Comparison of ENCODE assay signal across 8 cellular contexts in the genomic region with DNA sequence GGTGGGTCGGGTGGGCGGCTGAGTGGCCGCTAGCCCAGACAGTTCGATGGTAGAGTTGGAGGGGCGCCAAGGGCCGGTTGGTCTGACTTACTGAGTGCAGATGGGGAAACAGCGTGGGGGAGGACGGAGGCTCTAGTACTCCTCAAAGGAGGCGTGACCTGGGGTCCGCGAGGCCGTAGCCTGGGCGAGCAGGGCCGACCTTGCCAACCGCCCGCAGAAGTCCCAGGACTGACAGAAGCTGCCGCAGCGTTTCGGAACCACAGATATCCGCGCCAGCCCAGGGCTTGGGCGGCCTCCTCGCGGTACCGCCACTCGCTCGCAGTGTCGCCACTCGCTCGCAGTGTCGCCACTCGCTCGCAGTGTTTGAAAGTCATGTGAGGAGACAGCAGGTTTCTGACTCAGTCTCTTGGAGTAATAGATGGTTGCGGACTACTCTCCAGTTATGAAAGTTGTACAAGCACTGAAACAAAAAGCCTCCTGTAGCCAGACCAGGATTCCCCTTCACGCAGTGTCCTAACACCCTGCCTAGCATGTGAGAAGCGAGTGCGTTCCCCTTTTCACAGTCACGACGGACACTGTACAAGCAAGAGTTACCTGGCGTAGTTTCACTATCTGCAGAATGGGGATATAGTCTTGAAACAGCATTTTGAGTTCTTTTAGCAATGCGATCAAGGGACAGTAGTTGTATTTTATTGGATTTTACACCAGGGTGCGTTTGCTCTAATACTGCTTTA. TPM values are rescaled to one million over a fixed set of nuclear protein-coding genes. Genes with fewer than 3 reads are reported as not detected.
DNase-seq lines count a peak whose midpoint lies in the region; ATAC-seq and TF ChIP-seq lines count a peak whose summit lies in the region.

No MANE protein-coding gene starts in this region.

- TF ChIP-seq CTCF in right lobe of liver (IDR thresholded peaks at IDR 0.05) = no peak

- H3K36me3 ChIP-seq in right lobe of liver = no peaks in the 10 kb centered on the region

- H3K27me3 ChIP-seq in right lobe of liver = no peaks in the 10 kb centered on the region

- H3K4me1 ChIP-seq in right lobe of liver = peaks cover 0 to 6% (median 3%) of the 10 kb centered on the region in 4 donors

- DNase-seq in NCI-H524 (lab: John Stamatoyannopoulos, UW) (peak; percentile 55 to 73), NCI-H524 treated with DMSO at 0.1 percent for 48 hours (lab: John Stamatoyannopoulos, UW) (no peak), NCI-H2196 (lab: John Stamatoyannopoulos, UW; ENCODE audit: unreplicated experiment) (peak; percentile 41), dermis blood vessel endothelial cell (peak; percentile 55), right lobe of liver (peak; percentile 74 to 80 (median 75))
- peak; percentile 55 for DNase-seq in activated CD4-positive, alpha-beta T cell treated with anti-CD3 and anti-CD28 coated beads for 48 hours
- peak; percentile 27 to 37 for DNase-seq in stimulated activated CD4-positive, alpha-beta T cell treated with anti-CD3 and anti-CD28 coated beads, Interleukin-4, amount 100 ng/mL, for 48 hours (ENCODE audit: low read depth in 2 of 2)

- ATAC-seq in HG02938 (IDR thresholded peaks at IDR 0.05; ENCODE audit: unreplicated experiment) = peak; percentile 66
- ATAC-seq in right lobe of liver = peak; percentile 80 to 83 (median 81)

- H3K9me3 ChIP-seq in right lobe of liver = no peaks in the 10 kb centered on the region

- peak overlapping the region; percentile 30 to 60 (median 44) for H3K27ac ChIP-seq in right lobe of liver

- intact Hi-C loops in right lobe of liver (cut with DNase I) = no loop called here

- peak overlapping the region; percentile 73 to 85 (median 84) for H3K4me3 ChIP-seq in right lobe of liver

- WGBS in right lobe of liver (ENCODE audit: insufficient coverage, low coverage, low lambda C conversion rate, missing lambda C conversion rate) = under 1% methylated on average over 19 of the region's 42 CpGs

- no peak for TF ChIP-seq POLR2A in right lobe of liver (IDR thresholded peaks at IDR 0.05)

RNA-seq across cellular contexts. Expression of a gene that starts 0.7 kb away (rescaled TPM):
- total RNA-seq in dermis blood vessel endothelial cell (6.5 and 6.8 TPM in 2 replicates), right lobe of liver (10 to 100 TPM in 5 of 6 experiments, 1 to 10 TPM in 1; 9.5 to 16.9 (median 11.9) TPM)

RNA-seq across cellular contexts. Expression of a gene that starts 32.8 kb away (rescaled TPM):
- total RNA-seq in dermis blood vessel endothelial cell (not detected in 2 replicates), right lobe of liver (under 1 TPM in 2 of 6 experiments, not detected in 4; 0.49 to 0.56 TPM)
